1 cellular context compared by ENCODE assay signal in genomic region chr11:63870351-63871197, GRCh38.
TF ChIP-seq lines count a peak whose summit lies in the region.

No MANE protein-coding gene starts in this region.

TF ChIP-seq in HepG2, 621 proteins besides CTCF, POLR2A, EP300 and RAD21:
- TF ChIP-seq PREB (CRISPR knock-in tag; IDR thresholded peaks at IDR 0.05) (no peak), ZBTB10 (CRISPR knock-in tag; IDR thresholded peaks at IDR 0.05; ENCODE audit: borderline replicate concordance) (no peak), BORCS8-MEF2B (CRISPR knock-in tag; IDR thresholded peaks at IDR 0.05) (no peak), ZBTB14 (CRISPR knock-in tag; IDR thresholded peaks at IDR 0.05) (no peak), MLLT10 (CRISPR knock-in tag; IDR thresholded peaks at IDR 0.05) (no peak), RARA (CRISPR knock-in tag; IDR thresholded peaks at IDR 0.05) (no peak), SNAPC2 (CRISPR knock-in tag; IDR thresholded peaks at IDR 0.05) (no peak), ZNF7 (CRISPR knock-in tag; IDR thresholded peaks at IDR 0.05) (no peak), ZKSCAN8 (CRISPR knock-in tag; IDR thresholded peaks at IDR 0.05; ENCODE audit: borderline replicate concordance) (no peak), SOX6 (IDR thresholded peaks at IDR 0.05) (no peak), SOX6 (CRISPR knock-in tag; IDR thresholded peaks at IDR 0.05) (no peak), TCF7L2 (IDR thresholded peaks at IDR 0.05; ENCODE audit: low read depth, low read length) (no peak), REPIN1 (CRISPR knock-in tag; IDR thresholded peaks at IDR 0.05; ENCODE audit: borderline replicate concordance, low read depth) (no peak)
- TF ChIP-seq, protein P1, sequence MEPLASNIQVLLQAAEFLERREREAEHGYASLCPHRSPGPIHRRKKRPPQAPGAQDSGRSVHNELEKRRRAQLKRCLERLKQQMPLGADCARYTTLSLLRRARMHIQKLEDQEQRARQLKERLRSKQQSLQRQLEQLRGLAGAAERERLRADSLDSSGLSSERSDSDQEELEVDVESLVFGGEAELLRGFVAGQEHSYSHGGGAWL (CRISPR knock-in tag; IDR thresholded peaks at IDR 0.05), result no peak
TF ChIP-seq in HepG2: peak in this region for 0.
